In the genomic region with DNA sequence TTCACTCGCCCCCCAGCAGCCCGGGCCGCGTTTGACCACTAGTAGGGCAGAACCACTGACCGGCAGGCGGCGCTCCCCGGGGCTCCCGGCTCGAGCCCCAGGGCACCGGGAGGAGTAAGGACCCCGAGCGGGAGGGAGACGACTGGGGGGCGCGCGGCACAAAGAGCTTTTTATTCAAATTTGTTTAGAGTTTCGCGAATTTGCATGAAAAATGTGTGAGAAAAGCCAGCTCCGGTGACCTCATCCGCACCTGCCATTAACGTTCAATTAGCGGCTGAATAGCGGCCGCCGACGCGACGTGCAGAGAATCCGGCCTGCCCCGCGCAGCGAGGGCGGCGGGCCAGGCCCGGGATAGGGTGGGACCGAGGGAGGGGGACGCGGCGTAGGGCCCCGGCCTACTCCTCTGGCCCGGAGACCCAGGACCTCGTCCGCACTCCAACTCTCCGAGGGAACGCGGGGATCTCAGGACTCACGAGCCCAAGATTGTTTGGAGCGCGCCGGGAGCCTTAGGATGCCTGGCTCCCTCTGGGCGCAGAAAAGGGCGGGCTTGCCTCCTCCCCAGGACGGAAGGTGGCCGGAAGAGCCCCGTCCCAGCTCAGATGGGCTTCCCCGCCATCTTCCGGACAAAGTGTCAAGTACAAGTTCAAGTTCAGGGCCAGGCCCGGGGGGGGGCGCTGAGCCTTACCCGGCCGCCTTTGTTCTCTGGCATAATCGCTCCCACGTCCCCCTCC, we compare ENCODE assay signal across 8 cellular contexts.
DNase-seq lines count a peak whose midpoint lies in the region; ATAC-seq and TF ChIP-seq lines count a peak whose summit lies in the region.

No MANE protein-coding gene starts in this region.

- no peaks in the 10 kb centered on the region for H3K36me3 Mint-ChIP-seq in memory B cell

- no peaks in the 10 kb centered on the region for H3K36me3 ChIP-seq in upper lobe of right lung

- H3K4me1 ChIP-seq in upper lobe of right lung, result peaks cover 12% of the 10 kb centered on the region

- peaks cover 34% of the 10 kb centered on the region for H3K27me3 Mint-ChIP-seq in memory B cell

- H3K9me3 ChIP-seq in upper lobe of right lung, result no peaks in the 10 kb centered on the region

- intact Hi-C loops in upper lobe of right lung (cut with DNase I), result no loop called here

- ATAC-seq in GM19324 (IDR thresholded peaks at IDR 0.05; ENCODE audit: low FRiP score, unreplicated experiment), result peak; percentile 36
- ATAC-seq in HG03571 (IDR thresholded peaks at IDR 0.05; ENCODE audit: unreplicated experiment), result peak; percentile 56
- peak; percentile 77 for ATAC-seq in memory B cell (ENCODE audit: low read depth)
- peak; percentile 10 for ATAC-seq in upper lobe of right lung

- peaks cover 10% of the 10 kb centered on the region for H3K4me1 Mint-ChIP-seq in memory B cell

- H3K27me3 ChIP-seq in upper lobe of right lung, result peaks cover 85% of the 10 kb centered on the region

- no peaks in the 10 kb centered on the region for H3K9me3 Mint-ChIP-seq in memory B cell

- peak overlapping the region; percentile 33 for H3K4me3 ChIP-seq in upper lobe of right lung

- peak; percentile 32 for TF ChIP-seq CTCF in upper lobe of right lung (IDR thresholded peaks at IDR 0.05)

- H3K27ac ChIP-seq in upper lobe of right lung, result no peak overlapping the region

- peak overlapping the region; percentile 79 for H3K4me3 Mint-ChIP-seq in memory B cell

- DNase-seq in DMS 273 (lab: John Stamatoyannopoulos, UW; ENCODE audit: unreplicated experiment) (peak; percentile 85), OCI-M1 (lab: John Stamatoyannopoulos, UW) (peak; percentile 87), cerebellar cortex (ENCODE audit: low spot score) (peak; percentile 41), memory B cell (ENCODE audit: low spot score in 2 of 2) (peak in 1 of 2 donors; percentile 32), upper lobe of right lung (no peak), SIG-M5 (lab: John Stamatoyannopoulos, UW) (no peak)

- H3K27ac Mint-ChIP-seq in memory B cell, result no peak overlapping the region

Comparison
In these comparisons a context has a peak if more than half of its experiments do, and no peak if none do; other contexts are left out.
1. DNase-seq: peak in DMS 273 (single experiment), OCI-M1 (single experiment) and cerebellar cortex (single experiment); none in upper lobe of right lung (single experiment) and SIG-M5 (single experiment).
2. ATAC-seq: peak in every context shown above with its lines; median percentile 77 in memory B cell; 56 in HG03571; 36 in GM19324; 10 in upper lobe of right lung.